Comparison of ENCODE assay signal across 28 cellular contexts in genomic region chr5:127806776-127807175, GRCh38.
"Had no signal": no experiment of that assay in that cellular context is flagged by ENCODE, and none has a peak within 500 bp of the region (broad histone marks: within the 10 kb centered on the region; RNA-seq: fewer than 3 reads in every experiment).

No MANE protein-coding gene starts in this region.

- DNase-seq: activated effector memory CD4-positive, alpha-beta T cell treated with anti-CD3 and anti-CD28 coated beads, Interleukin-2, amount 50 U/mL, for 16 hours; activated effector memory CD4-positive, alpha-beta T cell treated with Interleukin-2 at 50 U/mL for 16 hours; activated gamma-delta T cell; activated gamma-delta T cell treated with Interleukin-2 at 50 U/mL for 16 hours; activated naive CD4-positive, alpha-beta T cell; activated naive CD4-positive, alpha-beta T cell treated with anti-CD3 and anti-CD28 coated beads for 36 hours; activated naive CD4-positive, alpha-beta T cell treated with anti-CD3 and anti-CD28 coated beads, Interleukin-2, amount 10 ng/mL, durations not matched to agents 7 days and 5 days; activated naive CD4-positive, alpha-beta T cell treated with anti-CD3 and anti-CD28 coated beads, Interleukin-2, amount 50 U/mL, for 16 hours; activated naive CD4-positive, alpha-beta T cell treated with Interleukin-2 at 50 U/mL for 16 hours; activated naive CD8-positive, alpha-beta T cell treated with anti-CD3 and anti-CD28 coated beads for 36 hours; activated naive CD8-positive, alpha-beta T cell treated with anti-CD3 and anti-CD28 coated beads, Interleukin-2, amount 10 ng/mL, durations not matched to agents 7 days and 5 days; activated naive CD8-positive, alpha-beta T cell treated with anti-CD3 and anti-CD28 coated beads, Interleukin-2, amount 50 U/mL, for 24 hours; activated T-cell treated with anti-CD3 and anti-CD28 coated beads, Interleukin-2, amount 50 U/mL, for 1 hour; activated T-cell treated with anti-CD3 and anti-CD28 coated beads, Interleukin-2, amount 50 U/mL, for 24 hours; activated T-cell treated with anti-CD3 and anti-CD28 coated beads, Interleukin-2, amount 50 U/mL, for 4 hours; activated T-cell treated with anti-CD3 and anti-CD28 coated beads, Interleukin-2, amount 50 U/mL, for 48 hours; activated T-cell treated with anti-CD3 and anti-CD28 coated beads, Interleukin-2, amount 50 U/mL, for 72 hours; adrenal gland; amniotic stem cell; amygdala; anterior cingulate cortex; aorta; body of pancreas; brain microvascular endothelial cell; central memory CD4-positive, alpha-beta T cell had no signal

- H3K36me3 ChIP-seq: adrenal gland, ascending aorta, brain microvascular endothelial cell, breast epithelium, cardiac muscle cell had no signal

- H3K9me3 ChIP-seq: adrenal gland, ascending aorta, body of pancreas, breast epithelium had no signal

- H3K4me1 ChIP-seq: adrenal gland, ascending aorta, body of pancreas had no signal

- H3K4me3 ChIP-seq: adrenal gland, ascending aorta, body of pancreas, breast epithelium, cardiac muscle cell had no signal

- H3K27me3 ChIP-seq: adrenal gland, ascending aorta, body of pancreas, brain microvascular endothelial cell, breast epithelium, cardiac muscle cell had no signal

- H3K27ac ChIP-seq: adrenal gland, ascending aorta, body of pancreas, brain microvascular endothelial cell, breast epithelium, cardiac muscle cell had no signal
